In genomic region chr17:74780443-74781238, GRCh38 we compare ENCODE assay signal across 7 cellular contexts. TPM values are rescaled to one million over a fixed set of nuclear protein-coding genes. Genes with fewer than 3 reads are reported as not detected.
DNase-seq lines count a peak whose midpoint lies in the region; ATAC-seq and TF ChIP-seq lines count a peak whose summit lies in the region.

No MANE protein-coding gene starts in this region.

- no peak overlapping the region for H3K4me3 ChIP-seq in GM06990 (replicated peaks; ENCODE audit: low read depth, low read length)
- H3K4me3 ChIP-seq in lower lobe of right lung = no peak overlapping the region
- no peak overlapping the region for H3K4me3 ChIP-seq in aorta (ENCODE audit: low read length in 2 of 2)
- no peak overlapping the region for H3K4me3 ChIP-seq in heart right ventricle

- H3K9me3 ChIP-seq in lower lobe of right lung (no peaks in the 10 kb centered on the region), aorta (ENCODE audit: control insufficient read depth, low read length) (no peaks in the 10 kb centered on the region), heart right ventricle (no peaks in the 10 kb centered on the region)

- DNase-seq in GM06990 (ENCODE audit: extremely low read depth, insufficient read length) = no peak
- DNase-seq in M059J (ENCODE audit: low read depth) = peak; percentile 49
- DNase-seq in lower lobe of right lung = no peak
- DNase-seq in aorta = no peak
- no peak for DNase-seq in heart right ventricle

- H3K27me3 Mint-ChIP-seq in activated T-helper 17 cell treated with anti-CD3 and anti-CD28 coated beads, Interleukin-2, amount 50 U/mL, for 72 hours = no peaks in the 10 kb centered on the region

- H3K36me3 Mint-ChIP-seq in activated T-helper 17 cell treated with anti-CD3 and anti-CD28 coated beads, Interleukin-2, amount 50 U/mL, for 72 hours (ENCODE audit: low read depth) = peaks cover 23% of the 10 kb centered on the region

- peak overlapping the region; percentile 100 for H3K4me3 Mint-ChIP-seq in activated T-helper 17 cell treated with anti-CD3 and anti-CD28 coated beads, Interleukin-2, amount 50 U/mL, for 72 hours

- intact Hi-C loops in lower lobe of right lung (cut with DNase I) (no loop called here), aorta (cut with DNase I) (no loop called here), heart right ventricle (cut with DNase I) (loop anchor here in 3 of 10 donors (5.0 kb wide), 2 partner anchors 33 to 38 kb away; partner anchors contain the start of gene NHERF1 (in 2 of the 3))

- ATAC-seq in activated T-helper 17 cell treated with anti-CD3 and anti-CD28 coated beads, Interleukin-2, amount 50 U/mL, for 72 hours (replicated peaks) = no peak
- ATAC-seq in lower lobe of right lung (no peak), aorta (ENCODE audit: low FRiP score) (no peak), GM21576 (IDR thresholded peaks at IDR 0.05; ENCODE audit: unreplicated experiment) (no peak), heart right ventricle (no peak)

- H3K27me3 ChIP-seq in GM06990 (replicated peaks; ENCODE audit: control insufficient read depth, insufficient read depth, low read length) (no peaks in the 10 kb centered on the region), lower lobe of right lung (ENCODE audit: low read depth) (no peaks in the 10 kb centered on the region), aorta (ENCODE audit: control insufficient read depth in 1 of 2, insufficient read depth in 2 of 2, low read length in 1 of 2) (no peaks in the 10 kb centered on the region), heart right ventricle (no peaks in the 10 kb centered on the region)

- H3K9me3 Mint-ChIP-seq in activated T-helper 17 cell treated with anti-CD3 and anti-CD28 coated beads, Interleukin-2, amount 50 U/mL, for 72 hours = no peaks in the 10 kb centered on the region

- peak; percentile 48 for TF ChIP-seq CTCF in GM06990 (IDR thresholded peaks at IDR 0.05; ENCODE audit: insufficient read depth, low read length, poor library complexity, severe bottlenecking)
- peak; percentile 27 for TF ChIP-seq CTCF in lower lobe of right lung (IDR thresholded peaks at IDR 0.05)
- TF ChIP-seq CTCF in heart right ventricle (IDR thresholded peaks at IDR 0.05) = peak in 4 of 9 donors; percentile 24 to 40 (median 26)

- H3K4me1 Mint-ChIP-seq in activated T-helper 17 cell treated with anti-CD3 and anti-CD28 coated beads, Interleukin-2, amount 50 U/mL, for 72 hours = peaks cover 45% of the 10 kb centered on the region

- H3K36me3 ChIP-seq in GM06990 (ENCODE audit: control insufficient read depth, insufficient read depth, low read length) (no peaks in the 10 kb centered on the region; the same call in 1 of the 2 replicates), lower lobe of right lung (peaks cover 4% of the 10 kb centered on the region), aorta (ENCODE audit: control insufficient read depth in 1 of 2, insufficient read depth in 2 of 2, low read length in 1 of 2) (no peaks in the 10 kb centered on the region), heart right ventricle (peaks cover 0 to 45% (median 0%) of the 10 kb centered on the region in 9 donors)

- peak overlapping the region; percentile 50 for H3K27ac ChIP-seq in lower lobe of right lung
- no peak overlapping the region for H3K27ac ChIP-seq in aorta (ENCODE audit: low read depth in 1 of 2, low read length in 2 of 2)
- peak overlapping the region in 1 of 10 donors; percentile 87 for H3K27ac ChIP-seq in heart right ventricle

- WGBS in aorta, 2 donors = 73 to 74% methylated on average over 7 of the region's 7 CpGs
- WGBS in heart right ventricle, 2 donors = 67 to 69% methylated on average over 7 of the region's 7 CpGs

- H3K27ac Mint-ChIP-seq in activated T-helper 17 cell treated with anti-CD3 and anti-CD28 coated beads, Interleukin-2, amount 50 U/mL, for 72 hours = peak overlapping the region; percentile 74

- peaks cover 49% of the 10 kb centered on the region for H3K4me1 ChIP-seq in lower lobe of right lung
- H3K4me1 ChIP-seq in aorta (ENCODE audit: control insufficient read depth in 1 of 2, insufficient read depth in 2 of 2, low read length in 2 of 2) = no peaks in the 10 kb centered on the region
- peaks cover 0 to 58% (median 11%) of the 10 kb centered on the region in 9 donors for H3K4me1 ChIP-seq in heart right ventricle

RNA-seq across cellular contexts. Expression of gene NAT9, which starts 4.5 kb away (rescaled TPM):
- total RNA-seq in M059J (2014; rRNA removed; shearing (Covaris generic)) = 18.4 and 18.5 TPM in 2 replicates
- 10 to 100 TPM; 31.6 to 39.2 TPM for total RNA-seq in activated T-helper 17 cell treated with anti-CD3 and anti-CD28 coated beads, Interleukin-2, amount 50 U/mL, for 72 hours
- total RNA-seq in lower lobe of right lung (48.6 TPM), aorta (10 to 100 TPM; 44.5 to 46.3 TPM), heart right ventricle (10 to 100 TPM; 10.6 to 25.9 (median 17.0) TPM)
- polyA plus RNA-seq in aorta (10 to 100 TPM; 12.1 to 59.9 TPM), heart right ventricle (10 to 100 TPM; 33.6 to 42.9 TPM)

RNA-seq across cellular contexts. Expression of gene NHERF1, which starts 32.2 kb away (rescaled TPM):
- 63.1 and 80.7 TPM in 2 replicates for total RNA-seq in M059J (2014; rRNA removed; shearing (Covaris generic))
- total RNA-seq in activated T-helper 17 cell treated with anti-CD3 and anti-CD28 coated beads, Interleukin-2, amount 50 U/mL, for 72 hours = 100 to 1,000 TPM in 1 of 2 donors, 10 to 100 TPM in 1; 76.2 to 160 TPM
- total RNA-seq in lower lobe of right lung (35.7 TPM), aorta (10 to 100 TPM; 17.6 to 21.1 TPM), heart right ventricle (10 to 100 TPM in 6 of 10 donors, 1 to 10 TPM in 4; 6.7 to 33.4 (median 12.7) TPM)
- polyA plus RNA-seq in aorta (10 to 100 TPM; 10.6 to 84.4 TPM), heart right ventricle (10 to 100 TPM in 1 of 2 donors, 1 to 10 TPM in 1; 6.9 to 24.5 TPM)

RNA-seq across cellular contexts. Expression of gene RAB37, which starts 43.6 kb away (rescaled TPM):
- total RNA-seq in M059J (2014; rRNA removed; shearing (Covaris generic)) = not detected in 2 replicates
- 1 to 10 TPM; 2.5 to 3.4 TPM for total RNA-seq in activated T-helper 17 cell treated with anti-CD3 and anti-CD28 coated beads, Interleukin-2, amount 50 U/mL, for 72 hours
- total RNA-seq in lower lobe of right lung (7.4 TPM), aorta (1 to 10 TPM; 1.4 to 3.4 TPM), heart right ventricle (1 to 10 TPM in 9 of 10 donors, under 1 TPM in 1; 0.95 to 2.8 (median 1.6) TPM)
- polyA plus RNA-seq in aorta (1 to 10 TPM; 1.5 to 2.4 TPM), heart right ventricle (1 to 10 TPM in 1 of 2 donors, under 1 TPM in 1; 0.93 to 2.7 TPM)
